Comparison of ENCODE assay signal across 8 cellular contexts in the genomic region with DNA sequence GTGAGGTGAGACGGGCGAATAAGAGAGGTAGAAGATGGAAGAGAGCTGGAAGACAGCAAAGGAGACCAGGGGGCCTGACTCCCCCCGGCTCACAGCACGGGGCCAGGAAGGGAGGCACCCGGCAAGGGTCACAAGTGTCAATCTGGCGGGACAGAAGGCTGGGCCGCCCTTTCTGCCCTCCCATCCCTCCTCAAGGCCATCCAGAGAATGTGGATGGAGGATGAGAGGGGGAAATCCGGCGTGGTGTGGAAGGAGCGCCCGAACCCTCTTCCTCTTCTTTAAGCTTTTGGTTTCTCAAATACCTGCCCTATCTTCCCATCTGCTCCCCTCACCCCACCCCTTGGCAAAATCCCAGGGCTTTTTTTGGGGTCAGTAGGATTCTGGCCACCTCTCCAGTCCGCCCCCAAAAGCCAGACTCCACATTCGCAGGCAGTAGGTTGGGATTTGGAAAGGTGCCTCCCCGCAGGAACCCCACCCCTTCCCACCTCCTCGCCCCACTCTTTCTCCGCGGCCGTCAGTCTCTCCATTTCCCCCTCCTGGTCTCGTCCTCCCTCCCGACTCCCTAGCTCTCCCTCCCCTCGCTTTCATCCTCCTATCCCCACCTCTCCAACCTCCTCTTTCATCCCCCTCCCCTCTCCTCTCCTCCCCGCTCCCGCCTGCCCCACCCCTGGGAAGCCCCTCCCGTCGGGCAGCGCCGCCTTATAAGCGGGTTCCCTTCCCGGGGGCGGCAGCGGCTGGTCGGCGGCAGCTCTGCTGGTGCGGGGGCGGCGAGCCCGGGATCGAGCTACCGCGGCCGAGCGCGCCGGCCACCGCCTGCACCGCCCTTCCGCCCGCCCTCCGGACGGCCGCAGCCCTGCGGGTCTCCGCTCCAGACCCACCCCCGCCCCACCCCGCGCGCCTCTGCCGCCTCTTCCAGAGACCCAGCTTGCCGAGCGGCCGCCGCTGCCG. TPM values are rescaled to one million over a fixed set of nuclear protein-coding genes. Genes with fewer than 3 reads are reported as not detected.
DNase-seq lines count a peak whose midpoint lies in the region; ATAC-seq lines count a peak whose summit lies in the region.

A gene with protein sequence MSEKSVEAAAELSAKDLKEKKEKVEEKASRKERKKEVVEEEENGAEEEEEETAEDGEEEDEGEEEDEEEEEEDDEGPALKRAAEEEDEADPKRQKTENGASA (plus strand): TSS at position 730 of the 948 bp plus-strand sequence. CDS start 343 bp downstream, outside the sequence.

- no peaks in the 10 kb centered on the region for H3K9me3 Mint-ChIP-seq in IgD-negative memory B cell

- H3K4me1 Mint-ChIP-seq in IgD-negative memory B cell: peaks cover 7 to 17% (median 15%) of the 10 kb centered on the region in 3 donors

- peak within 1 kb of the TSS; percentile 50 to 80 (median 75) for H3K4me3 ChIP-seq in skin epidermis

- DNase-seq in COR-L47 (lab: John Stamatoyannopoulos, UW) (peak; percentile 69), RKO (ENCODE audit: low spot score) (peak; percentile 54), cerebellar cortex (ENCODE audit: low spot score) (peak; percentile 98), islet precursor cell (peak; percentile 98), inferior parietal cortex (ENCODE audit: extremely low spot score) (no peak)

- peaks cover 31% of the 10 kb centered on the region for H3K27me3 Mint-ChIP-seq in IgD-negative memory B cell

- H3K27ac Mint-ChIP-seq in IgD-negative memory B cell: peak within 1 kb of the TSS in 1 of 3 donors; percentile 16

- peak; percentile 24 for ATAC-seq in GM19397 (IDR thresholded peaks at IDR 0.05; ENCODE audit: unreplicated experiment)

- no peaks in the 10 kb centered on the region for H3K36me3 Mint-ChIP-seq in IgD-negative memory B cell

- peak within 1 kb of the TSS; percentile 68 to 94 (median 82) for H3K27ac ChIP-seq in skin epidermis

- H3K4me3 Mint-ChIP-seq in IgD-negative memory B cell: peak within 1 kb of the TSS; percentile 74 to 94 (median 86)

RNA-seq across cellular contexts. Expression of the gene that starts here (rescaled TPM):
- polyA plus RNA-seq in IgD-negative memory B cell: 2.5 TPM
